7 cellular contexts compared by ENCODE assay signal in the genomic region with DNA sequence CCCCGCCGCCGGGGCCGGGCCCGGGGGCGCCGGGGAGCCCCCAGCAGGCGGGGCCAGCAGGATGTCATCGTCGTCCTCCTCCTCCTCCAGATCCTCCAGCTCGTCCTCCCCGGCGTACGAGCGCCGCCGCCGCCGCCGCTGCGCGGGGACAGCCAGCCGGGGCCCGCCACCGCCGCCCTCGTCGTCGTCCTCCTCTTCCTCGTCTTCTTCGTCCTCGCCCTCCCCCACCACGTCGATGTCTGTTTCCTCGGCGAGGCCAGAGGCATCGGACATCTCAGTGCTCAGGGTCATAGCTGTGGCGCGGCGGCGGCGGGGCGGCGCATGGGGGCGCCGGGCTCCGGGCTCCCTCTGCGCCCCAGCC. TPM values are rescaled to one million over a fixed set of nuclear protein-coding genes. Genes with fewer than 3 reads are reported as not detected.
DNase-seq lines count a peak whose midpoint lies in the region; ATAC-seq, FAIRE-seq and TF ChIP-seq lines count a peak whose summit lies in the region.

No MANE protein-coding gene starts in this region.

- no peak overlapping the region for H3K9ac ChIP-seq in kidney (ENCODE audit: low read length in 2 of 2)

- peak; percentile 12 for DNase-seq in GM12865 (ENCODE audit: low read depth)
- DNase-seq in activated T-helper 1 cell treated with anti-CD3 and anti-CD28 coated beads, Interleukin-12 subunit alpha, Interleukin-12 subunit beta, Interleukin-2, Interleukin-4 antibody, amounts not matched to agents 30 ng/mL and 10 ng/mL and 1 ng/mL, durations not matched to agents 14 hours and 24 hours and 36 hours (ENCODE audit: low spot score) = no peak
- DNase-seq in kidney = peak; percentile 85
- DNase-seq in aorta = peak; percentile 55 to 78
- no peak for DNase-seq in SKM-1 treated with dmso at 0.1 percent for 144 hours (lab: John Stamatoyannopoulos, UW; ENCODE audit: unreplicated experiment)

- H3K4me3 Mint-ChIP-seq in activated T-helper 1 cell treated with anti-CD3 and anti-CD28 coated beads, Interleukin-12 subunit alpha, Interleukin-12 subunit beta, Interleukin-2, Interleukin-4 antibody, amounts not matched to agents 30 ng/mL and 10 ng/mL and 1 ng/mL, durations not matched to agents 14 hours and 24 hours and 36 hours = peak overlapping the region; percentile 75

- H3K27ac Mint-ChIP-seq in activated T-helper 1 cell treated with anti-CD3 and anti-CD28 coated beads, Interleukin-12 subunit alpha, Interleukin-12 subunit beta, Interleukin-2, Interleukin-4 antibody, amounts not matched to agents 30 ng/mL and 10 ng/mL and 1 ng/mL, durations not matched to agents 14 hours and 24 hours and 36 hours = no peak overlapping the region

- peaks cover 76% of the 10 kb centered on the region for H3K27me3 Mint-ChIP-seq in activated T-helper 1 cell treated with anti-CD3 and anti-CD28 coated beads, Interleukin-12 subunit alpha, Interleukin-12 subunit beta, Interleukin-2, Interleukin-4 antibody, amounts not matched to agents 30 ng/mL and 10 ng/mL and 1 ng/mL, durations not matched to agents 14 hours and 24 hours and 36 hours (ENCODE audit: insufficient read depth)

- H3K27ac ChIP-seq in kidney (ENCODE audit: low read depth in 2 of 2, low read length in 2 of 2) (no peak overlapping the region), aorta (ENCODE audit: low read depth in 1 of 2, low read length in 2 of 2) (peak overlapping the region in 1 of 2 donors; percentile 20)

- TF ChIP-seq CTCF in GM12865 (IDR thresholded peaks at IDR 0.05; ENCODE audit: insufficient read depth, low read depth, low read length, missing control alignments) (no peak), kidney (IDR thresholded peaks at IDR 0.05; ENCODE audit: borderline replicate concordance, extremely low read depth, insufficient read depth) (no peak)

- intact Hi-C loops in activated T-helper 1 cell treated with anti-CD3 and anti-CD28 coated beads, Interleukin-12 subunit alpha, Interleukin-12 subunit beta, Interleukin-2, Interleukin-4 antibody, amounts not matched to agents 30 ng/mL and 10 ng/mL and 1 ng/mL, durations not matched to agents 14 hours and 24 hours and 36 hours (cut with micrococcal nuclease) = loop anchor here (1.0 kb wide), 2 partner anchors 11 to 232 kb away; no protein-coding TSS in a partner anchor
- intact Hi-C loops in kidney (cut with DNase I) = loop anchor here (10.0 kb wide), 1 partner anchor 233 kb away; no protein-coding TSS in a partner anchor
- intact Hi-C loops in aorta (cut with DNase I) = no loop called here

- H3K9me3 ChIP-seq in kidney (ENCODE audit: control insufficient read depth in 1 of 2, low read length in 2 of 2) = peaks cover 0 to 2% of the 10 kb centered on the region in 2 donors
- no peaks in the 10 kb centered on the region for H3K9me3 ChIP-seq in aorta (ENCODE audit: control insufficient read depth, low read length)

- FAIRE-seq in kidney (lab: Jason Lieb, UNC) = no peak

- WGBS in aorta, 2 donors = 1 to 2% methylated on average over 45 to 48 of the region's 48 CpGs

- H3K4me1 ChIP-seq in kidney (ENCODE audit: control insufficient read depth in 1 of 2, insufficient read depth in 1 of 2, low read depth in 1 of 2, low read length in 2 of 2) = peaks cover 0 to 4% of the 10 kb centered on the region in 2 donors
- H3K4me1 ChIP-seq in aorta (ENCODE audit: control insufficient read depth in 1 of 2, insufficient read depth in 2 of 2, low read length in 2 of 2) = no peaks in the 10 kb centered on the region

- ATAC-seq in HG03432 (IDR thresholded peaks at IDR 0.05; ENCODE audit: unreplicated experiment) = peak; percentile 6
- ATAC-seq in aorta (ENCODE audit: low FRiP score) = no peak
- no peak for ATAC-seq in GM21360 (IDR thresholded peaks at IDR 0.05; ENCODE audit: unreplicated experiment)

- peaks cover 15% of the 10 kb centered on the region for H3K4me1 Mint-ChIP-seq in activated T-helper 1 cell treated with anti-CD3 and anti-CD28 coated beads, Interleukin-12 subunit alpha, Interleukin-12 subunit beta, Interleukin-2, Interleukin-4 antibody, amounts not matched to agents 30 ng/mL and 10 ng/mL and 1 ng/mL, durations not matched to agents 14 hours and 24 hours and 36 hours (ENCODE audit: low read depth)

- no peaks in the 10 kb centered on the region for H3K36me3 Mint-ChIP-seq in activated T-helper 1 cell treated with anti-CD3 and anti-CD28 coated beads, Interleukin-12 subunit alpha, Interleukin-12 subunit beta, Interleukin-2, Interleukin-4 antibody, amounts not matched to agents 30 ng/mL and 10 ng/mL and 1 ng/mL, durations not matched to agents 14 hours and 24 hours and 36 hours (ENCODE audit: low read depth)

- H3K27me3 ChIP-seq in aorta (ENCODE audit: control insufficient read depth in 1 of 2, insufficient read depth in 2 of 2, low read length in 1 of 2) = no peaks in the 10 kb centered on the region

- H3K36me3 ChIP-seq in kidney (ENCODE audit: control insufficient read depth in 1 of 2, insufficient read depth in 2 of 2, low read length in 2 of 2) (no peaks in the 10 kb centered on the region), aorta (ENCODE audit: control insufficient read depth in 1 of 2, insufficient read depth in 2 of 2, low read length in 1 of 2) (no peaks in the 10 kb centered on the region)

- H3K4me3 ChIP-seq in GM12865 (ENCODE audit: low read depth, low read length) (peak overlapping the region; percentile 48), kidney (ENCODE audit: low read length in 2 of 2) (no peak overlapping the region), aorta (ENCODE audit: low read length in 2 of 2) (peak overlapping the region; percentile 39 to 42)

- no peaks in the 10 kb centered on the region for H3K9me3 Mint-ChIP-seq in activated T-helper 1 cell treated with anti-CD3 and anti-CD28 coated beads, Interleukin-12 subunit alpha, Interleukin-12 subunit beta, Interleukin-2, Interleukin-4 antibody, amounts not matched to agents 30 ng/mL and 10 ng/mL and 1 ng/mL, durations not matched to agents 14 hours and 24 hours and 36 hours

RNA-seq across cellular contexts. Expression of a gene that starts 0.5 kb away (rescaled TPM):
- total RNA-seq in activated T-helper 1 cell treated with anti-CD3 and anti-CD28 coated beads, Interleukin-12 subunit alpha, Interleukin-12 subunit beta, Interleukin-2, Interleukin-4 antibody, amounts not matched to agents 30 ng/mL and 10 ng/mL and 1 ng/mL, durations not matched to agents 14 hours and 24 hours and 36 hours = 0.13 and 0.15 TPM in 2 replicates
- total RNA-seq in kidney = 5.9 TPM
- polyA plus RNA-seq in kidney (ENCODE audit: insufficient read depth, low read depth, low replicate concordance) = 2.5 TPM
- 10 to 100 TPM in 1 of 2 donors, 1 to 10 TPM in 1; 9.9 to 15.2 TPM for total RNA-seq in aorta
- polyA plus RNA-seq in aorta = 1 to 10 TPM in 1 of 2 donors, under 1 TPM in 1; 0.25 to 6.7 TPM

RNA-seq across cellular contexts. Expression of a gene that starts 50.2 kb away (rescaled TPM):
- total RNA-seq in activated T-helper 1 cell treated with anti-CD3 and anti-CD28 coated beads, Interleukin-12 subunit alpha, Interleukin-12 subunit beta, Interleukin-2, Interleukin-4 antibody, amounts not matched to agents 30 ng/mL and 10 ng/mL and 1 ng/mL, durations not matched to agents 14 hours and 24 hours and 36 hours = 913 and 929 TPM in 2 replicates
- total RNA-seq in kidney (446 TPM), aorta (100 to 1,000 TPM; 393 to 484 TPM)
- polyA plus RNA-seq in kidney (ENCODE audit: insufficient read depth, low read depth, low replicate concordance) (526 TPM), aorta (1,000 to 10,000 TPM in 1 of 2 donors, 100 to 1,000 TPM in 1; 653 to 1,015 TPM)

Comparison
In these comparisons a context has a peak if more than half of its experiments do, and no peak if none do; other contexts are left out.
1. DNase-seq: peak in GM12865 (single experiment), kidney (single experiment) and aorta (2 of 2); none in activated T-helper 1 cell treated with anti-CD3 and anti-CD28 coated beads, Interleukin-12 subunit alpha, Interleukin-12 subunit beta, Interleukin-2, Interleukin-4 antibody, amounts not matched to agents 30 ng/mL and 10 ng/mL and 1 ng/mL, durations not matched to agents 14 hours and 24 hours and 36 hours (single experiment) and SKM-1 treated with dmso at 0.1 percent for 144 hours (single experiment).
2. H3K4me3 ChIP-seq: peak in GM12865 (single experiment) and aorta (2 of 2); none in kidney (0 of 2).
3. intact Hi-C loops: an anchor here in activated T-helper 1 cell treated with anti-CD3 and anti-CD28 coated beads, Interleukin-12 subunit alpha, Interleukin-12 subunit beta, Interleukin-2, Interleukin-4 antibody, amounts not matched to agents 30 ng/mL and 10 ng/mL and 1 ng/mL, durations not matched to agents 14 hours and 24 hours and 36 hours (1.0 kb wide) and kidney (10.0 kb wide); none called in aorta.